Comparison of ENCODE assay signal across 22 cellular contexts in the genomic region with DNA sequence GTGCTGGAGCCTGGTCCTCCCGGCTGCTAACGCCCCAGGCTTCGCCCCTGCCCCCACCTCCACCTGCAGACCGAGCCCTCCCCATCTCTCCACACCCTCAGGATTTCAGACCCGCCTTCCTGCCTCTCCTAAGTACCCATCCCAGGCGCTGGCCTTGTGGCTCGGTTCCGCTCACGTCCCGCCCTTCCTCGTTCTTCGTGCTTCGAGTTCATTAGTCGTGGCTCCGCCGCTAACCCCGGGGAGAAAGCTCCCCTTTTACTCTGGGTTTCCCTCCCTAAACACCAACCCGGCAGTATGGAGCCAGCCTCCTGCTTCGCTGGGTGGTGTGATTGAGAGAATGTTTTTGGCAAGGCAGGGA. TPM values are rescaled to one million over a fixed set of nuclear protein-coding genes. Genes with fewer than 3 reads are reported as not detected.
DNase-seq lines count a peak whose midpoint lies in the region; ATAC-seq and TF ChIP-seq lines count a peak whose summit lies in the region.
"Had no signal": no experiment of that assay in that cellular context is flagged by ENCODE, and none has a peak within 500 bp of the region (broad histone marks: within the 10 kb centered on the region; RNA-seq: fewer than 3 reads in every experiment).

No MANE protein-coding gene starts in this region.

- no peak overlapping the region for H3K27ac Mint-ChIP-seq in WTC11

- H3K4me1 ChIP-seq in ES-I3 (ENCODE audit: insufficient read depth, low read length) (peaks cover 6% of the 10 kb centered on the region; the same call in 1 of the 2 replicates), iPS-15b (ENCODE audit: control insufficient read depth, insufficient read depth, low read length) (no peaks in the 10 kb centered on the region), ovary (ENCODE audit: insufficient read depth) (no peaks in the 10 kb centered on the region)
- H3K4me1 ChIP-seq: colonic mucosa, SJCRH30 had no signal

- H3K9ac ChIP-seq in ES-I3 (ENCODE audit: low read depth, low read length) (peak overlapping the region; percentile 33; the same call in 1 of the 2 replicates), iPS-15b (ENCODE audit: low read depth, low read length) (no peak overlapping the region)

- ATAC-seq in WTC11, result no peak; the same call in 1 of the 2 replicates
- no peak for ATAC-seq in SK-N-SH treated with all-trans-retinoic acid at 6 μM for 48 hours
- ATAC-seq in HG03175 (IDR thresholded peaks at IDR 0.05; ENCODE audit: unreplicated experiment), result no peak
- ATAC-seq in GM19395 (IDR thresholded peaks at IDR 0.05; ENCODE audit: unreplicated experiment), result no peak
- no peak for ATAC-seq in HG03378 (IDR thresholded peaks at IDR 0.05; ENCODE audit: unreplicated experiment)
- ATAC-seq: GM12878 had no signal

- peaks cover 32% of the 10 kb centered on the region for H3K4me1 Mint-ChIP-seq in WTC11

- 62 to 67% (median 64%) methylated on average over 19 of the region's 19 CpGs for WGBS in ovary, 3 donors

- intact Hi-C loops in ovary (cut with DNase I), result no loop called here

- POLR2A ChIA-PET in WTC11 (lab: Charles Lee), result no interaction called here

- no peaks in the 10 kb centered on the region for H3K9me3 Mint-ChIP-seq in WTC11

- H3K36me3 Mint-ChIP-seq in WTC11, result no peaks in the 10 kb centered on the region

- peaks cover 88% of the 10 kb centered on the region for H3K27me3 Mint-ChIP-seq in WTC11 (ENCODE audit: low read depth)

- H3K4me3 ChIP-seq in iPS-15b (ENCODE audit: low read depth, low read length), result peak overlapping the region; percentile 40
- H3K4me3 ChIP-seq in ovary, result peak overlapping the region; percentile 37
- H3K4me3 ChIP-seq: ascending aorta, colonic mucosa, GM12878, SJCRH30 had no signal

- no peak overlapping the region for H3K27ac ChIP-seq in ovary
- H3K27ac ChIP-seq: ascending aorta, colonic mucosa, SJCRH30 had no signal

- TF ChIP-seq EP300 in ovary (IDR thresholded peaks at IDR 0.05), result no peak

- H3K36me3 ChIP-seq in ES-I3 (ENCODE audit: insufficient read depth, low read length) (no peaks in the 10 kb centered on the region), iPS-15b (ENCODE audit: control insufficient read depth, insufficient read depth, low read length) (no peaks in the 10 kb centered on the region), ovary (no peaks in the 10 kb centered on the region)
- H3K36me3 ChIP-seq: ascending aorta, colonic mucosa, SJCRH30 had no signal

- H3K27me3 ChIP-seq in iPS-15b (ENCODE audit: control insufficient read depth, insufficient read depth, low read length), result peaks cover 92% of the 10 kb centered on the region
- no peaks in the 10 kb centered on the region for H3K27me3 ChIP-seq in ovary
- H3K27me3 ChIP-seq: SJCRH30 had no signal

- CTCF ChIA-PET in WTC11 (lab: Charles Lee), result interaction anchor here (0.6 to 1.0 kb wide), 2 partner anchors 552 to 906 kb away, joined by 3 read pairs; no protein-coding TSS in a partner anchor

- no peak for TF ChIP-seq POLR2A in ovary (IDR thresholded peaks at IDR 0.05)

- TF ChIP-seq CTCF in WTC11 (IDR thresholded peaks at IDR 0.05) (no peak), ovary (IDR thresholded peaks at IDR 0.05) (no peak)

- peak overlapping the region; percentile 58 for H3K4me3 Mint-ChIP-seq in WTC11

- H3K9me3 ChIP-seq in ES-I3 (ENCODE audit: control insufficient read depth, insufficient read depth, low read length) (no peaks in the 10 kb centered on the region), iPS-15b (ENCODE audit: control insufficient read depth, insufficient read depth, low read length) (no peaks in the 10 kb centered on the region), ovary (no peaks in the 10 kb centered on the region)
- H3K9me3 ChIP-seq: ascending aorta, colonic mucosa, SJCRH30 had no signal

- DNase-seq in WTC11 (ENCODE audit: low spot score) (peak; percentile 47), ovary (no peak)
- DNase-seq: activated CD4-positive, alpha-beta T cell treated with anti-CD3 and anti-CD28 coated beads for 1 hour; activated gamma-delta T cell treated with Interleukin-2 at 50 U/mL for 16 hours; colonic mucosa; islet precursor cell; Karpas-422; midbrain; NCI-H1105; NCI-H748 treated with DMSO at 0.1 percent for 48 hours; SJCRH30; stimulated activated CD4-positive, alpha-beta T cell treated with anti-CD3 and anti-CD28 coated beads, Interleukin-2, amount 100 ng/mL, for 48 hours; T-helper 9 cell had no signal

TF ChIP-seq in WTC11, 78 proteins besides CTCF, POLR2A, EP300 and RAD21:
- TF ChIP-seq ZBTB21 (CRISPR knock-in tag; IDR thresholded peaks at IDR 0.05; ENCODE audit: borderline replicate concordance), result peak; percentile 38; the same call in 1 of the 2 replicates
- no peak for TF ChIP-seq STAT6 (CRISPR knock-in tag; conservative IDR thresholded peaks at IDR 0.05; ENCODE audit: low read depth)
- no peak for TF ChIP-seq NFATC4 (CRISPR knock-in tag; IDR thresholded peaks at IDR 0.05)
- TF ChIP-seq ZNF138 (CRISPR knock-in tag; conservative IDR thresholded peaks at IDR 0.05), result 0 out of 2 replicates have a peak, but pooled peaks have one; percentile 25

TF ChIP-seq in SK-N-SH treated with all-trans-retinoic acid at 6 μM for 48 hours, 23 proteins besides CTCF, POLR2A, EP300 and RAD21:
- no peak for TF ChIP-seq POU6F1 (CRISPR knock-in tag; IDR thresholded peaks at IDR 0.05; ENCODE audit: borderline replicate concordance, low read depth)
- TF ChIP-seq PATZ1 (CRISPR knock-in tag; IDR thresholded peaks at IDR 0.05; ENCODE audit: borderline replicate concordance), result no peak
- no peak for TF ChIP-seq ZNF70 (CRISPR knock-in tag; IDR thresholded peaks at IDR 0.05)
- TF ChIP-seq PPARA (CRISPR knock-in tag; IDR thresholded peaks at IDR 0.05; ENCODE audit: borderline replicate concordance), result no peak
- no peak for TF ChIP-seq RARB (CRISPR knock-in tag; IDR thresholded peaks at IDR 0.05)
- no peak for TF ChIP-seq ARNTL (CRISPR knock-in tag; IDR thresholded peaks at IDR 0.05; ENCODE audit: borderline replicate concordance, low read depth)
- TF ChIP-seq ZFP3 (CRISPR knock-in tag; IDR thresholded peaks at IDR 0.05), result no peak

RNA-seq across cellular contexts. Expression of gene EMX2, which starts 11.2 kb away (rescaled TPM):
- total RNA-seq in WTC11 (2021), result not detected in 3 replicates
- 10 to 100 TPM in 5 of 7 donors, 1 to 10 TPM in 2; 7.3 to 25.5 (median 12.2) TPM for total RNA-seq in ovary
- 10 to 100 TPM; 14.4 to 62.1 TPM for polyA plus RNA-seq in ovary
- total RNA-seq: ascending aorta, colonic mucosa, G401, GM12878 had no signal
